In the genomic region with DNA sequence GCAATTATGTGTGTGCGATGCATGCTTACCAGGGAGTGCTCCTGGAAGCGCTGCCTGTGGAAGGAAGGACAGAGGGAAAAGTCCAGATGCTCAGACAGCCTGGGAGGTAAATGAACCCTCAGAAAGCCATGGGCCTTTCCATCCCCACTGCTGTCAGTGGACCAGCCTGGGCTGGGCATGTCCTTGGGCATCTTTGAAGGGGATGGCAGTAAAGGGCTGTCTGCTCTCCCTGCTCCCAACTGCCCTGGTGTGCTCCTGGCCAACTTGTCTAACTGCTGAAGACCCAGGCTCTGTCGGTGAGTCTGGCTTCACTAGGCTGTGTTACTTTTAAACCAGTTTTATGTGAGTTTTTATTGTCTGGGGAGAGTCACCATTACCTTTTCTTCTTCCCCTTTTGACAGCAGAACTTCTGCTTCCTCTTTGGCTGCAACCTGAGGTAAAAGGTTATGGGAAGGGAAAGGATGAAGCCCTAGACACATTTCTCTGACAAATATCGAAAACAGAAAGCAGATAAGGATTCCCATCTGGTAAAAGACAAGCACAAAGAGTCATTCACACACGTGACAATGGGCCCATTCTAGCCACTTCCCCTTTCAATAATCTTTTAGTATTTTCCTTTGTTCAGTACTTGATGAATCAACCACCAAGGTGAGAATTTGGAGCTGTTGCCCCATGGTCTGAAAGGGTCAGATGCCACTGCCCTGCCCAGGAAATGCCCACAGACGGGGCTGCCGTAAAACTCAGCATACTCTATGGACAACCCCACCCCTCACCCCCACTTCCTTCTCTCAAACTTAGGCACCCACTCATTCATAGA, we compare ENCODE assay signal across 2 cellular contexts.
TF ChIP-seq lines count a peak whose summit lies in the region.

No MANE protein-coding gene starts in this region.

TF ChIP-seq in K562, 482 proteins besides CTCF, POLR2A, EP300 and RAD21 (continued from another document):
- TF ChIP-seq, protein P1, sequence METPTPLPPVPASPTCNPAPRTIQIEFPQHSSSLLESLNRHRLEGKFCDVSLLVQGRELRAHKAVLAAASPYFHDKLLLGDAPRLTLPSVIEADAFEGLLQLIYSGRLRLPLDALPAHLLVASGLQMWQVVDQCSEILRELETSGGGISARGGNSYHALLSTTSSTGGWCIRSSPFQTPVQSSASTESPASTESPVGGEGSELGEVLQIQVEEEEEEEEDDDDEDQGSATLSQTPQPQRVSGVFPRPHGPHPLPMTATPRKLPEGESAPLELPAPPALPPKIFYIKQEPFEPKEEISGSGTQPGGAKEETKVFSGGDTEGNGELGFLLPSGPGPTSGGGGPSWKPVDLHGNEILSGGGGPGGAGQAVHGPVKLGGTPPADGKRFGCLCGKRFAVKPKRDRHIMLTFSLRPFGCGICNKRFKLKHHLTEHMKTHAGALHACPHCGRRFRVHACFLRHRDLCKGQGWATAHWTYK (CRISPR knock-in tag; IDR thresholded peaks at IDR 0.05) = no peak
- TF ChIP-seq, protein P2, sequence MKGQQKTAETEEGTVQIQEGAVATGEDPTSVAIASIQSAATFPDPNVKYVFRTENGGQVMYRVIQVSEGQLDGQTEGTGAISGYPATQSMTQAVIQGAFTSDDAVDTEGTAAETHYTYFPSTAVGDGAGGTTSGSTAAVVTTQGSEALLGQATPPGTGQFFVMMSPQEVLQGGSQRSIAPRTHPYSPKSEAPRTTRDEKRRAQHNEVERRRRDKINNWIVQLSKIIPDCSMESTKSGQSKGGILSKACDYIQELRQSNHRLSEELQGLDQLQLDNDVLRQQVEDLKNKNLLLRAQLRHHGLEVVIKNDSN (CRISPR knock-in tag; IDR thresholded peaks at IDR 0.05) = peak; percentile 48
- TF ChIP-seq, protein P3, sequence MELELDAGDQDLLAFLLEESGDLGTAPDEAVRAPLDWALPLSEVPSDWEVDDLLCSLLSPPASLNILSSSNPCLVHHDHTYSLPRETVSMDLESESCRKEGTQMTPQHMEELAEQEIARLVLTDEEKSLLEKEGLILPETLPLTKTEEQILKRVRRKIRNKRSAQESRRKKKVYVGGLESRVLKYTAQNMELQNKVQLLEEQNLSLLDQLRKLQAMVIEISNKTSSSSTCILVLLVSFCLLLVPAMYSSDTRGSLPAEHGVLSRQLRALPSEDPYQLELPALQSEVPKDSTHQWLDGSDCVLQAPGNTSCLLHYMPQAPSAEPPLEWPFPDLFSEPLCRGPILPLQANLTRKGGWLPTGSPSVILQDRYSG (tag; conservative IDR thresholded peaks at IDR 0.05; ENCODE audit: low read depth) = no peak
- peak; percentile 49; the same call in 1 of the 2 replicates for TF ChIP-seq BHLHE40 (IDR thresholded peaks at IDR 0.05; ENCODE audit: low read length)
- TF ChIP-seq, protein P4, sequence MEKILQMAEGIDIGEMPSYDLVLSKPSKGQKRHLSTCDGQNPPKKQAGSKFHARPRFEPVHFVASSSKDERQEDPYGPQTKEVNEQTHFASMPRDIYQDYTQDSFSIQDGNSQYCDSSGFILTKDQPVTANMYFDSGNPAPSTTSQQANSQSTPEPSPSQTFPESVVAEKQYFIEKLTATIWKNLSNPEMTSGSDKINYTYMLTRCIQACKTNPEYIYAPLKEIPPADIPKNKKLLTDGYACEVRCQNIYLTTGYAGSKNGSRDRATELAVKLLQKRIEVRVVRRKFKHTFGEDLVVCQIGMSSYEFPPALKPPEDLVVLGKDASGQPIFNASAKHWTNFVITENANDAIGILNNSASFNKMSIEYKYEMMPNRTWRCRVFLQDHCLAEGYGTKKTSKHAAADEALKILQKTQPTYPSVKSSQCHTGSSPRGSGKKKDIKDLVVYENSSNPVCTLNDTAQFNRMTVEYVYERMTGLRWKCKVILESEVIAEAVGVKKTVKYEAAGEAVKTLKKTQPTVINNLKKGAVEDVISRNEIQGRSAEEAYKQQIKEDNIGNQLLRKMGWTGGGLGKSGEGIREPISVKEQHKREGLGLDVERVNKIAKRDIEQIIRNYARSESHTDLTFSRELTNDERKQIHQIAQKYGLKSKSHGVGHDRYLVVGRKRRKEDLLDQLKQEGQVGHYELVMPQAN (IDR thresholded peaks at IDR 0.05; ENCODE audit: borderline replicate concordance) = no peak
TF ChIP-seq in K562: peak in this region for 4.

TF ChIP-seq in SK-N-SH, 30 proteins besides CTCF, POLR2A, EP300 and RAD21 (continued from another document):
- TF ChIP-seq, protein P5, sequence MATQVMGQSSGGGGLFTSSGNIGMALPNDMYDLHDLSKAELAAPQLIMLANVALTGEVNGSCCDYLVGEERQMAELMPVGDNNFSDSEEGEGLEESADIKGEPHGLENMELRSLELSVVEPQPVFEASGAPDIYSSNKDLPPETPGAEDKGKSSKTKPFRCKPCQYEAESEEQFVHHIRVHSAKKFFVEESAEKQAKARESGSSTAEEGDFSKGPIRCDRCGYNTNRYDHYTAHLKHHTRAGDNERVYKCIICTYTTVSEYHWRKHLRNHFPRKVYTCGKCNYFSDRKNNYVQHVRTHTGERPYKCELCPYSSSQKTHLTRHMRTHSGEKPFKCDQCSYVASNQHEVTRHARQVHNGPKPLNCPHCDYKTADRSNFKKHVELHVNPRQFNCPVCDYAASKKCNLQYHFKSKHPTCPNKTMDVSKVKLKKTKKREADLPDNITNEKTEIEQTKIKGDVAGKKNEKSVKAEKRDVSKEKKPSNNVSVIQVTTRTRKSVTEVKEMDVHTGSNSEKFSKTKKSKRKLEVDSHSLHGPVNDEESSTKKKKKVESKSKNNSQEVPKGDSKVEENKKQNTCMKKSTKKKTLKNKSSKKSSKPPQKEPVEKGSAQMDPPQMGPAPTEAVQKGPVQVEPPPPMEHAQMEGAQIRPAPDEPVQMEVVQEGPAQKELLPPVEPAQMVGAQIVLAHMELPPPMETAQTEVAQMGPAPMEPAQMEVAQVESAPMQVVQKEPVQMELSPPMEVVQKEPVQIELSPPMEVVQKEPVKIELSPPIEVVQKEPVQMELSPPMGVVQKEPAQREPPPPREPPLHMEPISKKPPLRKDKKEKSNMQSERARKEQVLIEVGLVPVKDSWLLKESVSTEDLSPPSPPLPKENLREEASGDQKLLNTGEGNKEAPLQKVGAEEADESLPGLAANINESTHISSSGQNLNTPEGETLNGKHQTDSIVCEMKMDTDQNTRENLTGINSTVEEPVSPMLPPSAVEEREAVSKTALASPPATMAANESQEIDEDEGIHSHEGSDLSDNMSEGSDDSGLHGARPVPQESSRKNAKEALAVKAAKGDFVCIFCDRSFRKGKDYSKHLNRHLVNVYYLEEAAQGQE (IDR thresholded peaks at IDR 0.05; ENCODE audit: low read depth, low read length) = no peak
- TF ChIP-seq GABPA (IDR thresholded peaks at IDR 0.05; ENCODE audit: low read depth) (no peak), FOXM1 (IDR thresholded peaks at IDR 0.05; ENCODE audit: low read depth) (no peak), POLR2AphosphoS5 (IDR thresholded peaks at IDR 0.05; ENCODE audit: low read depth, low read length) (no peak), CHD2 (IDR thresholded peaks at IDR 0.05; ENCODE audit: low read length, partially characterized antibody) (no peak), RXRA (IDR thresholded peaks at IDR 0.05; ENCODE audit: borderline replicate concordance, low read depth) (no peak), JUND (IDR thresholded peaks at IDR 0.05) (no peak), SIN3A (IDR thresholded peaks at IDR 0.05; ENCODE audit: borderline replicate concordance, low read depth, low read length) (no peak), YY1 (IDR thresholded peaks at IDR 0.05; ENCODE audit: low read depth) (no peak), RFX5 (IDR thresholded peaks at IDR 0.05; ENCODE audit: low read length) (no peak), FOSL2 (IDR thresholded peaks at IDR 0.05; ENCODE audit: borderline replicate concordance, low read depth) (no peak), FOXJ3 (CRISPR knock-in tag; IDR thresholded peaks at IDR 0.05) (no peak), ELF1 (IDR thresholded peaks at IDR 0.05) (no peak), TCF12 (IDR thresholded peaks at IDR 0.05) (no peak)
- TF ChIP-seq, protein P6, sequence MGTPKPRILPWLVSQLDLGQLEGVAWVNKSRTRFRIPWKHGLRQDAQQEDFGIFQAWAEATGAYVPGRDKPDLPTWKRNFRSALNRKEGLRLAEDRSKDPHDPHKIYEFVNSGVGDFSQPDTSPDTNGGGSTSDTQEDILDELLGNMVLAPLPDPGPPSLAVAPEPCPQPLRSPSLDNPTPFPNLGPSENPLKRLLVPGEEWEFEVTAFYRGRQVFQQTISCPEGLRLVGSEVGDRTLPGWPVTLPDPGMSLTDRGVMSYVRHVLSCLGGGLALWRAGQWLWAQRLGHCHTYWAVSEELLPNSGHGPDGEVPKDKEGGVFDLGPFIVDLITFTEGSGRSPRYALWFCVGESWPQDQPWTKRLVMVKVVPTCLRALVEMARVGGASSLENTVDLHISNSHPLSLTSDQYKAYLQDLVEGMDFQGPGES (IDR thresholded peaks at IDR 0.05; ENCODE audit: low read depth, low read length) = no peak
- TF ChIP-seq, protein P2 (IDR thresholded peaks at IDR 0.05; ENCODE audit: borderline replicate concordance, low read depth) = no peak
- TF ChIP-seq, protein P7, sequence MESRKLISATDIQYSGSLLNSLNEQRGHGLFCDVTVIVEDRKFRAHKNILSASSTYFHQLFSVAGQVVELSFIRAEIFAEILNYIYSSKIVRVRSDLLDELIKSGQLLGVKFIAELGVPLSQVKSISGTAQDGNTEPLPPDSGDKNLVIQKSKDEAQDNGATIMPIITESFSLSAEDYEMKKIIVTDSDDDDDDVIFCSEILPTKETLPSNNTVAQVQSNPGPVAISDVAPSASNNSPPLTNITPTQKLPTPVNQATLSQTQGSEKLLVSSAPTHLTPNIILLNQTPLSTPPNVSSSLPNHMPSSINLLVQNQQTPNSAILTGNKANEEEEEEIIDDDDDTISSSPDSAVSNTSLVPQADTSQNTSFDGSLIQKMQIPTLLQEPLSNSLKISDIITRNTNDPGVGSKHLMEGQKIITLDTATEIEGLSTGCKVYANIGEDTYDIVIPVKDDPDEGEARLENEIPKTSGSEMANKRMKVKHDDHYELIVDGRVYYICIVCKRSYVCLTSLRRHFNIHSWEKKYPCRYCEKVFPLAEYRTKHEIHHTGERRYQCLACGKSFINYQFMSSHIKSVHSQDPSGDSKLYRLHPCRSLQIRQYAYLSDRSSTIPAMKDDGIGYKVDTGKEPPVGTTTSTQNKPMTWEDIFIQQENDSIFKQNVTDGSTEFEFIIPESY (IDR thresholded peaks at IDR 0.05; ENCODE audit: borderline replicate concordance, low read depth) = no peak
- TF ChIP-seq, protein P8, sequence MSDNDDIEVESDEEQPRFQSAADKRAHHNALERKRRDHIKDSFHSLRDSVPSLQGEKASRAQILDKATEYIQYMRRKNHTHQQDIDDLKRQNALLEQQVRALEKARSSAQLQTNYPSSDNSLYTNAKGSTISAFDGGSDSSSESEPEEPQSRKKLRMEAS (IDR thresholded peaks at IDR 0.05; ENCODE audit: low read depth) = no peak
TF ChIP-seq in SK-N-SH: peak in this region for 0.
